In genomic region chr9:136231478-136232297, GRCh38 we compare ENCODE assay signal across 14 cellular contexts. TPM values are rescaled to one million over a fixed set of nuclear protein-coding genes. Genes with fewer than 3 reads are reported as not detected.
A peak's percentile ranks its signal among the peaks of the same experiment; 100 is the strongest.
DNase-seq lines count a peak whose midpoint lies in the region; ATAC-seq and TF ChIP-seq lines count a peak whose summit lies in the region.
"Had no signal": no experiment of that assay in that cellular context is flagged by ENCODE, and none has a peak within 500 bp of the region (broad histone marks: within the 10 kb centered on the region; RNA-seq: fewer than 3 reads in every experiment).

No MANE protein-coding gene starts in this region.

- no peaks in the 10 kb centered on the region for H3K27me3 Mint-ChIP-seq in activated T-cell treated with anti-CD3 and anti-CD28 coated beads, Interleukin-2, amount 50 U/mL, for 24 hours
- H3K27me3 Mint-ChIP-seq: memory B cell had no signal

- peak overlapping the region; percentile 88 for H3K4me2 ChIP-seq in Loucy (ENCODE audit: low read depth, low read length, poor library complexity, severe bottlenecking)

- no peaks in the 10 kb centered on the region for H3K9me3 Mint-ChIP-seq in activated T-cell treated with anti-CD3 and anti-CD28 coated beads, Interleukin-2, amount 50 U/mL, for 24 hours
- H3K9me3 Mint-ChIP-seq: memory B cell had no signal

- no peaks in the 10 kb centered on the region for H3K9me2 ChIP-seq in Loucy (replicated peaks; ENCODE audit: low read depth, low read length)

- H4K20me1 ChIP-seq in Loucy (ENCODE audit: insufficient read depth, low read length, poor library complexity, severe bottlenecking), result peaks cover 12% of the 10 kb centered on the region

- H3K36me3 Mint-ChIP-seq in activated T-cell treated with anti-CD3 and anti-CD28 coated beads, Interleukin-2, amount 50 U/mL, for 24 hours (ENCODE audit: low read depth), result peaks cover 85% of the 10 kb centered on the region

- intact Hi-C loops in lower lobe of right lung (cut with DNase I) (no loop called here), gastrocnemius medialis (cut with DNase I; ENCODE audit: low total_unique reads) (no loop called here)

- H2AFZ ChIP-seq in Loucy (ENCODE audit: low read length), result no peak overlapping the region

- H3K36me3 ChIP-seq in Loucy (ENCODE audit: insufficient read depth, low read length) (peaks cover 20% of the 10 kb centered on the region; the same call in 1 of the 2 replicates), lower lobe of right lung (peaks cover 24% of the 10 kb centered on the region), gastrocnemius medialis (peaks cover 0 to 6% of the 10 kb centered on the region in 2 donors)

- H3K9me3 ChIP-seq in Loucy (ENCODE audit: insufficient read depth, low read depth, low read length), result no peaks in the 10 kb centered on the region
- no peaks in the 10 kb centered on the region for H3K9me3 ChIP-seq in lower lobe of right lung
- no peaks in the 10 kb centered on the region for H3K9me3 ChIP-seq in gastrocnemius medialis

- H3K4me3 ChIP-seq in Loucy (ENCODE audit: low read length, poor library complexity, severe bottlenecking), result peak overlapping the region; percentile 74
- H3K4me3 ChIP-seq in lower lobe of right lung, result no peak overlapping the region
- H3K4me3 ChIP-seq in gastrocnemius medialis, result no peak overlapping the region

- peak overlapping the region; percentile 41 for H3K4me3 Mint-ChIP-seq in activated T-cell treated with anti-CD3 and anti-CD28 coated beads, Interleukin-2, amount 50 U/mL, for 24 hours
- H3K4me3 Mint-ChIP-seq: memory B cell had no signal

- H3K27ac Mint-ChIP-seq in activated T-cell treated with anti-CD3 and anti-CD28 coated beads, Interleukin-2, amount 50 U/mL, for 24 hours, result peak overlapping the region; percentile 87

- no peaks in the 10 kb centered on the region for H3K27me3 ChIP-seq in Loucy (ENCODE audit: insufficient read depth, low read length, poor library complexity, severe bottlenecking)
- no peaks in the 10 kb centered on the region for H3K27me3 ChIP-seq in lower lobe of right lung (ENCODE audit: low read depth)
- no peaks in the 10 kb centered on the region for H3K27me3 ChIP-seq in gastrocnemius medialis

- peaks cover 67% of the 10 kb centered on the region for H3K4me1 Mint-ChIP-seq in activated T-cell treated with anti-CD3 and anti-CD28 coated beads, Interleukin-2, amount 50 U/mL, for 24 hours (ENCODE audit: low read depth)

- TF ChIP-seq CTCF in Loucy (conservative IDR thresholded peaks at IDR 0.05; ENCODE audit: low read length), result no peak
- no peak for TF ChIP-seq CTCF in lower lobe of right lung (IDR thresholded peaks at IDR 0.05)
- TF ChIP-seq CTCF in gastrocnemius medialis (IDR thresholded peaks at IDR 0.05 in 4 of 5, conservative IDR thresholded peaks at IDR 0.05 in 1 of 5), result no peak

- no peak overlapping the region for H3K27ac ChIP-seq in lower lobe of right lung
- no peak overlapping the region for H3K27ac ChIP-seq in gastrocnemius medialis

- H3K4me1 ChIP-seq in Loucy (ENCODE audit: insufficient read depth, low read length, poor library complexity, severe bottlenecking) (peaks cover 46% of the 10 kb centered on the region), lower lobe of right lung (no peaks in the 10 kb centered on the region), gastrocnemius medialis (no peaks in the 10 kb centered on the region)

- no peak for TF ChIP-seq POLR2A in gastrocnemius medialis (IDR thresholded peaks at IDR 0.05)

- H3K79me2 ChIP-seq in Loucy (ENCODE audit: insufficient read depth, low read length), result peaks cover 89% of the 10 kb centered on the region

- peak; percentile 31 for DNase-seq in CMK (ENCODE audit: low read depth)
- no peak for DNase-seq in activated T-cell treated with anti-CD3 and anti-CD28 coated beads, Interleukin-2, amount 50 U/mL, for 24 hours
- DNase-seq in lower lobe of right lung, result no peak
- DNase-seq in gastrocnemius medialis, result no peak
- DNase-seq in nucleus accumbens (lab: John Stamatoyannopoulos, UW), result no peak
- DNase-seq: dermis blood vessel endothelial cell, DMS153, NCI-H187, retina had no signal

- in situ Hi-C loops in gastrocnemius medialis (cut with MboI; ENCODE audit: low sequenced_read_pairs in 4 of 4), result no loop called here

- peak overlapping the region; percentile 88 for H3K9ac ChIP-seq in Loucy (ENCODE audit: low read depth, low read length, poor library complexity, severe bottlenecking)

- ATAC-seq in lower lobe of right lung, result peak; percentile 40 to 54
- no peak for ATAC-seq in HG03442 (IDR thresholded peaks at IDR 0.05; ENCODE audit: unreplicated experiment)
- no peak for ATAC-seq in gastrocnemius medialis

- H3F3A ChIP-seq in Loucy (ENCODE audit: low read depth), result no peaks in the 10 kb centered on the region

RNA-seq across cellular contexts. Expression of gene QSOX2, which starts 13.9 kb away (rescaled TPM):
- total RNA-seq in lower lobe of right lung (10.5 TPM), gastrocnemius medialis (1 to 10 TPM; 3.3 to 5.8 (median 5.2) TPM)

RNA-seq across cellular contexts. Expression of gene LHX3, which starts 26.8 kb away (rescaled TPM):
- not detected for total RNA-seq in lower lobe of right lung
- not detected for total RNA-seq in gastrocnemius medialis
- total RNA-seq: dermis blood vessel endothelial cell; T-helper 2 cell treated with Interferon-gamma antibody and Interleukin-4, amounts not matched to agents 100 ng/mL and 5 ng/mL, for 36 hours; urinary bladder had no signal

Comparison
In these comparisons a context has a peak if more than half of its experiments do, and no peak if none do; other contexts are left out.
1. ATAC-seq: peak in lower lobe of right lung (2 of 2); none in HG03442 (single experiment) and gastrocnemius medialis (0 of 2).